ENCODE assay signal across 8 cellular contexts in the genomic region with DNA sequence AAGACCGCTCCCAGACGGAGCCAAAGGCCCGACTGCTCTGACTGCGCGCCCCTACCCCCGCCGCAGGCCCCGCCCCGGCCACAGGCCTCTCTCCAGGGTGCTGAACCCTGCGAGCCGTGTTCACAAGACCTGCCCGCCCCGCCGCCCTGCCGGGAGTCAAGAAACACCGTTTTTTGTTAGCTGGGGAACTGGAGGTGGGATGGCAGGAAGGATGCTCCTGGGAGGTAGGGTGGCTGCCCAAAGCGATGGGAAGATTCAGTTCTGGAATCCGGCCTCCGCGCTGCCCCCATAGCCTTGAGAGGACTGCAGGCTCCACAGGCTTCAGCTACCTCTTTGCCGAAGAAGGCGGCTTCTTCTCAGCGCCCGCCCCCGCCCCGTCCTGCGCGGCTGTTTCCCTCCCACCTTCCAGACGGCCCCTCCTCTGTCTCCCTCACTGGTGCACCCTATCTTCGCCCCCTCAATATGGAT. TPM values are rescaled to one million over a fixed set of nuclear protein-coding genes. Genes with fewer than 3 reads are reported as not detected.
DNase-seq lines count a peak whose midpoint lies in the region; ATAC-seq and TF ChIP-seq lines count a peak whose summit lies in the region.

No MANE protein-coding gene starts in this region.

- H3K79me2 ChIP-seq in mammary epithelial cell (ENCODE audit: insufficient read depth, low read length) = no peaks in the 10 kb centered on the region

- TF ChIP-seq CTCF in WTC11 (IDR thresholded peaks at IDR 0.05) (no peak), mammary epithelial cell (conservative IDR thresholded peaks at IDR 0.05 in 1 of 2, IDR thresholded peaks at IDR 0.05 in 1 of 2; ENCODE audit: extremely low read depth in 1 of 2, insufficient read depth in 1 of 2, low read depth in 1 of 2, low read length in 2 of 2) (no peak)

- H3K4me1 Mint-ChIP-seq in WTC11 = peaks cover 41% of the 10 kb centered on the region

- POLR2A ChIA-PET in WTC11 (lab: Charles Lee) = no interaction called here

- H3K9me3 ChIP-seq in mammary epithelial cell (replicated peaks; ENCODE audit: insufficient read depth, low read length) = no peaks in the 10 kb centered on the region

- ATAC-seq in WTC11 (peak; percentile 79), GM19023 (IDR thresholded peaks at IDR 0.05; ENCODE audit: unreplicated experiment) (no peak), GM19463 (IDR thresholded peaks at IDR 0.05; ENCODE audit: unreplicated experiment) (no peak)

- H3K36me3 Mint-ChIP-seq in WTC11 = no peaks in the 10 kb centered on the region

- intact Hi-C loops in mammary epithelial cell (cut with micrococcal nuclease) = no loop called here

- peak overlapping the region; percentile 53 for H3K4me3 Mint-ChIP-seq in WTC11

- CTCF ChIA-PET in WTC11 (lab: Charles Lee) (interaction anchor here (0.7 to 16.5 kb wide), 13 partner anchors 9 to 465 kb away, joined by 3 to 461 read pairs (median 5); partner anchors contain the start of genes FCHSD2 and STARD10), mammary epithelial cell (lab: Charles Lee; ENCODE audit: low non-redundant PET) (no interaction called here)

- in situ Hi-C loops in mammary epithelial cell (cut with MboI; ENCODE audit: low sequenced_read_pairs in 2 of 2) = no loop called here

- H3K4me1 ChIP-seq in mammary epithelial cell (ENCODE audit: insufficient read depth, low read length) = peaks cover 4% of the 10 kb centered on the region

- no peak overlapping the region for H3K27ac ChIP-seq in mammary epithelial cell (ENCODE audit: insufficient read depth, low read depth, low read length)

- H2AFZ ChIP-seq in mammary epithelial cell (ENCODE audit: low read depth, low read length) = no peak overlapping the region

- H3K27me3 ChIP-seq in mammary epithelial cell (ENCODE audit: insufficient read depth, low read length) = peaks cover 6% of the 10 kb centered on the region

- H3K27me3 Mint-ChIP-seq in WTC11 (ENCODE audit: low read depth) = peaks cover 91% of the 10 kb centered on the region

- peak; percentile 37 to 55 for DNase-seq in NOMO-1 (lab: John Stamatoyannopoulos, UW; ENCODE audit: unreplicated experiment in 2 of 2)
- DNase-seq in NOMO-1 treated with dmso at 0.1 percent for 144 hours (lab: John Stamatoyannopoulos, UW; ENCODE audit: unreplicated experiment) = no peak
- DNase-seq in WTC11 (ENCODE audit: low spot score) = peak; percentile 94
- peak; percentile 32 for DNase-seq in mammary epithelial cell
- peak; percentile 44 to 60 for DNase-seq in lung microvascular endothelial cell (ENCODE audit: low read depth in 2 of 2)
- peak; percentile 14 to 36 for DNase-seq in stimulated activated CD8-positive, alpha-beta memory T cell treated with anti-CD3 and anti-CD28 coated beads, Interleukin-7, amount 100 ng/mL, for 1 hour (ENCODE audit: low read depth in 2 of 2)

- no peaks in the 10 kb centered on the region for H3K9me3 Mint-ChIP-seq in WTC11

- no peak overlapping the region for H3K27ac Mint-ChIP-seq in WTC11

- no peak overlapping the region for H3K4me3 ChIP-seq in mammary epithelial cell (replicated peaks in 1 of 3; ENCODE audit: insufficient read depth in 1 of 3, low read depth in 2 of 3, low read length in 3 of 3)

- WGBS in mammary epithelial cell (ENCODE audit: low coverage, missing lambda C conversion rate) = 27% methylated on average over 3 of the region's 30 CpGs

- no peaks in the 10 kb centered on the region for H4K20me1 ChIP-seq in mammary epithelial cell (ENCODE audit: insufficient read depth, low read length)

- no peaks in the 10 kb centered on the region for H3K36me3 ChIP-seq in mammary epithelial cell (ENCODE audit: insufficient read depth, low read length)

- no TSS peak for BruUV-seq in mammary epithelial cell (replicated peaks; lab: Mats Ljungman, UMichigan)

- dilution Hi-C loops in mammary epithelial cell (cut with HindIII; ENCODE audit: low sequenced_read_pairs) = no loop called here

- no peak overlapping the region for H3K9ac ChIP-seq in mammary epithelial cell (ENCODE audit: insufficient read depth, low read length)

- H3K4me2 ChIP-seq in mammary epithelial cell (ENCODE audit: insufficient read depth, low read depth, low read length) = no peak overlapping the region

TF ChIP-seq in WTC11, 78 proteins besides CTCF, POLR2A, EP300 and RAD21 (continues in another document):
- TF ChIP-seq, protein P1, sequence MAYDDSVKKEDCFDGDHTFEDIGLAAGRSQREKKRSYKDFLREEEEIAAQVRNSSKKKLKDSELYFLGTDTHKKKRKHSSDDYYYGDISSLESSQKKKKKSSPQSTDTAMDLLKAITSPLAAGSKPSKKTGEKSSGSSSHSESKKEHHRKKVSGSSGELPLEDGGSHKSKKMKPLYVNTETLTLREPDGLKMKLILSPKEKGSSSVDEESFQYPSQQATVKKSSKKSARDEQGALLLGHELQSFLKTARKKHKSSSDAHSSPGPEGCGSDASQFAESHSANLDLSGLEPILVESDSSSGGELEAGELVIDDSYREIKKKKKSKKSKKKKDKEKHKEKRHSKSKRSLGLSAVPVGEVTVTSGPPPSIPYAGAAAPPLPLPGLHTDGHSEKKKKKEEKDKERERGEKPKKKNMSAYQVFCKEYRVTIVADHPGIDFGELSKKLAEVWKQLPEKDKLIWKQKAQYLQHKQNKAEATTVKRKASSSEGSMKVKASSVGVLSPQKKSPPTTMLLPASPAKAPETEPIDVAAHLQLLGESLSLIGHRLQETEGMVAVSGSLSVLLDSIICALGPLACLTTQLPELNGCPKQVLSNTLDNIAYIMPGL (CRISPR knock-in tag; IDR thresholded peaks at IDR 0.05) = no peak
- TF ChIP-seq ZNF425 (CRISPR knock-in tag; conservative IDR thresholded peaks at IDR 0.05) (no peak), ZNF138 (CRISPR knock-in tag; conservative IDR thresholded peaks at IDR 0.05) (0 out of 2 replicates have a peak, but pooled peaks have one; percentile 42), FOXP1 (CRISPR knock-in tag; IDR thresholded peaks at IDR 0.05; ENCODE audit: borderline replicate concordance) (peak; percentile 76; the same call in 1 of the 2 replicates), TEAD1 (CRISPR knock-in tag; IDR thresholded peaks at IDR 0.05) (peak; percentile 44; the same call in 1 of the 2 replicates), ELF4 (CRISPR knock-in tag; IDR thresholded peaks at IDR 0.05; ENCODE audit: low read depth) (no peak), NR2C2 (CRISPR knock-in tag; IDR thresholded peaks at IDR 0.05) (no peak), MYBL2 (CRISPR knock-in tag; IDR thresholded peaks at IDR 0.05) (peak; percentile 39; the same call in 1 of the 2 replicates), ESRRA (CRISPR knock-in tag; IDR thresholded peaks at IDR 0.05; ENCODE audit: borderline replicate concordance) (peak; percentile 79; the same call in 1 of the 2 replicates), STAT6 (CRISPR knock-in tag; conservative IDR thresholded peaks at IDR 0.05; ENCODE audit: low read depth) (no peak)
- TF ChIP-seq, protein P2, sequence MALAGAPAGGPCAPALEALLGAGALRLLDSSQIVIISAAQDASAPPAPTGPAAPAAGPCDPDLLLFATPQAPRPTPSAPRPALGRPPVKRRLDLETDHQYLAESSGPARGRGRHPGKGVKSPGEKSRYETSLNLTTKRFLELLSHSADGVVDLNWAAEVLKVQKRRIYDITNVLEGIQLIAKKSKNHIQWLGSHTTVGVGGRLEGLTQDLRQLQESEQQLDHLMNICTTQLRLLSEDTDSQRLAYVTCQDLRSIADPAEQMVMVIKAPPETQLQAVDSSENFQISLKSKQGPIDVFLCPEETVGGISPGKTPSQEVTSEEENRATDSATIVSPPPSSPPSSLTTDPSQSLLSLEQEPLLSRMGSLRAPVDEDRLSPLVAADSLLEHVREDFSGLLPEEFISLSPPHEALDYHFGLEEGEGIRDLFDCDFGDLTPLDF (CRISPR knock-in tag; IDR thresholded peaks at IDR 0.05) = peak; percentile 79; the same call in 1 of the 2 replicates

RNA-seq across cellular contexts. Expression of gene PDE2A, which starts 2.7 kb away (rescaled TPM):
- total RNA-seq in WTC11 (2021) = 3.7 to 5.0 TPM (median 4.9 TPM) in 3 replicates
- total RNA-seq in mammary epithelial cell = 1 to 10 TPM in 1 of 2 donors, under 1 TPM in 1; 0.31 to 1.0 TPM
- 0.76 TPM for polyA plus RNA-seq in mammary epithelial cell
- polyA minus RNA-seq in mammary epithelial cell = 0.88 TPM
- 158 and 415 TPM in 2 replicates for total RNA-seq in lung microvascular endothelial cell

Comparison
In these comparisons a context has a peak if more than half of its experiments do, and no peak if none do; other contexts are left out.
1. RNA of gene PDE2A, which starts 2.7 kb away (total RNA-seq): 158 to 415 TPM in lung microvascular endothelial cell; 3.7 to 5.0 TPM in WTC11 and 0.31 to 1.0 TPM in mammary epithelial cell; every median in the first group is over 10 times any median in the second.